In genomic region chr10:67772151-67772550, GRCh38 we compare ENCODE assay signal across 13 cellular contexts.
"Had no signal": no experiment of that assay in that cellular context is flagged by ENCODE, and none has a peak within 500 bp of the region (broad histone marks: within the 10 kb centered on the region; RNA-seq: fewer than 3 reads in every experiment).

No MANE protein-coding gene starts in this region.

- H3K27ac Mint-ChIP-seq: activated CD4-positive, alpha-beta T cell treated with anti-CD3 and anti-CD28 coated beads for 36 hours; activated naive CD4-positive, alpha-beta T cell treated with anti-CD3 and anti-CD28 coated beads for 36 hours; T-helper 17 cell had no signal

- H3K4me1 ChIP-seq: adrenal gland, right lobe of liver had no signal

- FAIRE-seq: colon, endometrium, keratinocyte, urothelium cell line had no signal

- H3K4me3 ChIP-seq: adrenal gland, ovary, right lobe of liver had no signal

- H3K9me3 ChIP-seq: adrenal gland, ovary, right lobe of liver had no signal

- H3K4me3 Mint-ChIP-seq: activated CD4-positive, alpha-beta T cell treated with anti-CD3 and anti-CD28 coated beads for 36 hours; activated naive CD4-positive, alpha-beta T cell treated with anti-CD3 and anti-CD28 coated beads for 36 hours; T-helper 17 cell had no signal

- H3K27me3 ChIP-seq: adrenal gland, ovary, right lobe of liver had no signal

- H3K27ac ChIP-seq: adrenal gland, ovary, right lobe of liver, WERI-Rb-1 had no signal

- H3K9me3 Mint-ChIP-seq: activated naive CD4-positive, alpha-beta T cell treated with anti-CD3 and anti-CD28 coated beads for 36 hours had no signal

- DNase-seq: activated CD4-positive, alpha-beta T cell treated with anti-CD3 and anti-CD28 coated beads for 36 hours; activated CD8-positive, alpha-beta memory T cell treated with anti-CD3 and anti-CD28 coated beads for 24 hours; activated naive CD4-positive, alpha-beta T cell treated with anti-CD3 and anti-CD28 coated beads for 36 hours; activated T-cell treated with anti-CD3 and anti-CD28 coated beads for 4 hours; adrenal gland; ovary; right lobe of liver; T-helper 17 cell; WERI-Rb-1 had no signal

- H3K27me3 Mint-ChIP-seq: activated CD4-positive, alpha-beta T cell treated with anti-CD3 and anti-CD28 coated beads for 36 hours; T-helper 17 cell had no signal

- H3K36me3 ChIP-seq: adrenal gland, ovary, right lobe of liver, WERI-Rb-1 had no signal
